Comparison of ENCODE assay signal across 21 cellular contexts in the genomic region with DNA sequence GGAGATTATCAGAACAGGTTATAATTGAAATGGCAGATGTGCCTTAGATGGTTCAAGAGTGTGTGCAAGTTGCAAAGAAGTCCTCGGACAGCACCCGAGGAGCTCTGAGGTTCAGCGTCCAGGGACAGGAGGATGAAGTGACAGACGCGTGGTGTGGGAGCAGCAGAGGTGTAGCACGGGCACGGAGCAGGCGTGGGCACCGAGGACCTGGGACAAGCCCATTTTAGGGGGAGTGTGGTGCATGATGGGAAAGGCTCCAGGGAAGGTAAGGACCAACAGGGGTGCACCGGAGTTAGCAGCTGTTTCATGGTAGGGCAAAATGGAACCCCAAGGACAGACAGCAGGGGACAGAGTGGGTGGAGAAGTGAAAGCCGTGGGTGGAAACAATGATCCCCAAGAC.
"Had no signal": no experiment of that assay in that cellular context is flagged by ENCODE, and none has a peak within 500 bp of the region (broad histone marks: within the 10 kb centered on the region; RNA-seq: fewer than 3 reads in every experiment).

No MANE protein-coding gene starts in this region.

- H3K27ac ChIP-seq: body of pancreas, dorsolateral prefrontal cortex, foreskin keratinocyte, parathyroid adenoma, right lobe of liver, thyroid gland had no signal

- H3K9me3 ChIP-seq: body of pancreas, right lobe of liver, thyroid gland had no signal

- H3K9me3 Mint-ChIP-seq: activated CD8-positive, alpha-beta T cell treated with anti-CD3 and anti-CD28 coated beads for 36 hours; activated T-helper 2 cell treated with anti-CD3 and anti-CD28 coated beads, Interferon-gamma antibody, Interleukin-2, Interleukin-4, amounts not matched to agents 10 μg/mL and 5 μg/mL and 100 μg/mL, durations not matched to agents 14 hours and 24 hours and 36 hours; endodermal cell had no signal

- H3K4me3 ChIP-seq: body of pancreas, dorsolateral prefrontal cortex, lung, right lobe of liver, thyroid gland had no signal

- H3K4me3 Mint-ChIP-seq: activated CD8-positive, alpha-beta T cell treated with anti-CD3 and anti-CD28 coated beads for 36 hours; endodermal cell had no signal

- H3K36me3 ChIP-seq: right lobe of liver, thyroid gland had no signal

- H3K36me3 Mint-ChIP-seq: stimulated activated naive B cell treated with anti-CD40 and anti-IgM and Interleukin-4, amounts not matched to agents 10 μg/mL and 1 μg/mL and 100 μg/mL, for 72 hours had no signal

- H3K27me3 ChIP-seq: right lobe of liver, thyroid gland had no signal

- H3K27me3 Mint-ChIP-seq: activated CD8-positive, alpha-beta T cell treated with anti-CD3 and anti-CD28 coated beads for 36 hours had no signal

- H3K27ac Mint-ChIP-seq: activated CD8-positive, alpha-beta T cell treated with anti-CD3 and anti-CD28 coated beads for 36 hours; activated T-helper 2 cell treated with anti-CD3 and anti-CD28 coated beads, Interferon-gamma antibody, Interleukin-2, Interleukin-4, amounts not matched to agents 10 μg/mL and 5 μg/mL and 100 μg/mL, durations not matched to agents 14 hours and 24 hours and 36 hours; endodermal cell had no signal

- H3K4me1 ChIP-seq: body of pancreas, right lobe of liver had no signal

- ATAC-seq: activated CD8-positive, alpha-beta T cell treated with anti-CD3 and anti-CD28 coated beads for 36 hours; body of pancreas; foreskin keratinocyte; left lobe of liver; right lobe of liver; stimulated activated naive B cell treated with anti-CD40 and anti-IgM and Interleukin-4, amounts not matched to agents 10 μg/mL and 1 μg/mL and 100 μg/mL, for 72 hours had no signal

- DNase-seq: activated CD4-positive, alpha-beta T cell treated with anti-CD3 and anti-CD28 coated beads for 48 hours; activated CD4-positive, CD25-positive, alpha-beta regulatory T cell; activated CD8-positive, alpha-beta T cell treated with anti-CD3 and anti-CD28 coated beads for 36 hours; activated naive CD4-positive, alpha-beta T cell treated with Interleukin-2 at 50 U/mL for 16 hours; activated T-cell treated with anti-CD3 and anti-CD28 coated beads, Interleukin-2, amount 50 U/mL, for 1 hour; body of pancreas; dorsolateral prefrontal cortex; endodermal cell; foreskin keratinocyte; hypothalamus; kidney; right lobe of liver; small intestine; stimulated activated CD4-positive, alpha-beta T cell treated with anti-CD3 and anti-CD28 coated beads, Interleukin-15, amount 100 ng/mL, for 24 hours; stimulated activated CD4-positive, alpha-beta T cell treated with anti-CD3 and anti-CD28 coated beads, Interleukin-4, amount 100 ng/mL, for 24 hours; stimulated activated naive B cell treated with anti-CD40 and anti-IgM and Interleukin-4, amounts not matched to agents 10 μg/mL and 1 μg/mL and 100 μg/mL, for 72 hours; thyroid gland had no signal
